ENCODE assay signal across 8 cellular contexts in the genomic region with DNA sequence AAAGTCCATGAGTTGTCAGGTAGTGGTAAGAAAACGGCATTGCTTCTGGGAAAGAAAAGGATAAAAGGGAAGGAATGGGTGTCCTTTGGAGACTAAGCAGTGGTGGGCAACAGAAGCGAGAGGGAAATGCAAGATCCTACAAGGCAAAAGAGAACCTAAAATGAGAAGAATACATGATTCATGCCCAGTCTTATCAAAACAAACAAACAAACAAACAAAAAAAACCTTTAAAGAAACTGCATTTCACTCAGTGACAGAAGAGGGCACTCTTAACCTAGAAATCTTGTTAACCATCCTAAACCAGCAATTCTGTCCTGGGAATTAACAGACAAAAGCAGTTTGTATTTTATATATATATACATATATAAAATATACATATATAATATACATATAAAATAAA.
DNase-seq lines count a peak whose midpoint lies in the region; ATAC-seq and TF ChIP-seq lines count a peak whose summit lies in the region.

No MANE protein-coding gene starts in this region.

- TF ChIP-seq POLR2A in breast epithelium (IDR thresholded peaks at IDR 0.05) = no peak
- no peak for TF ChIP-seq POLR2A in esophagus squamous epithelium (IDR thresholded peaks at IDR 0.05)
- TF ChIP-seq POLR2A in thyroid gland (IDR thresholded peaks at IDR 0.05) = no peak

- no peak overlapping the region for H2AFZ ChIP-seq in OCI-LY3 (ENCODE audit: low read depth, low read length)

- CTCF ChIA-PET in MCF 10A (lab: Yijun Ruan, JAX) = interaction anchor here (0.6 to 3.9 kb wide), 13 partner anchors 10 to 835 kb away, joined by 3 to 30 read pairs (median 4); no protein-coding TSS in a partner anchor

- no peaks in the 10 kb centered on the region for H3K36me3 ChIP-seq in breast epithelium
- no peaks in the 10 kb centered on the region for H3K36me3 ChIP-seq in OCI-LY3 (replicated peaks; ENCODE audit: low read depth, low read length)
- no peaks in the 10 kb centered on the region for H3K36me3 ChIP-seq in esophagus squamous epithelium
- no peaks in the 10 kb centered on the region for H3K36me3 ChIP-seq in thyroid gland

- WGBS in esophagus squamous epithelium, 2 donors = 58 to 74% methylated on average over 2 of the region's 2 CpGs
- WGBS in thyroid gland, 2 donors = 80 to 86% methylated on average over 2 of the region's 2 CpGs

- POLR2A ChIA-PET in MCF 10A (lab: Yijun Ruan, JAX) = interaction anchor here (0.7 kb wide), 1 partner anchor 272 kb away, joined by 5 read pairs; no protein-coding TSS in a partner anchor

- no peaks in the 10 kb centered on the region for H3K79me2 ChIP-seq in OCI-LY3 (ENCODE audit: low read length)

- no peaks in the 10 kb centered on the region for H4K20me1 ChIP-seq in OCI-LY3 (ENCODE audit: insufficient read depth, low read length)

- intact Hi-C loops in MCF 10A (cut with micrococcal nuclease) = loop anchor here (2.0 to 10.0 kb wide), 2 partner anchors 274 to 728 kb away; no protein-coding TSS in a partner anchor
- intact Hi-C loops in breast epithelium (cut with DNase I; ENCODE audit: low total_unique reads) = no loop called here
- intact Hi-C loops in esophagus squamous epithelium (cut with DNase I) = loop anchor here (10.0 kb wide), 1 partner anchor 728 kb away; no protein-coding TSS in a partner anchor
- intact Hi-C loops in thyroid gland (cut with DNase I) = no loop called here

- H3K9me3 Mint-ChIP-seq in MCF 10A (ENCODE audit: unreplicated experiment) = peaks cover 5% of the 10 kb centered on the region

- H3K27ac Mint-ChIP-seq in MCF 10A (ENCODE audit: low read depth, unreplicated experiment) = peak overlapping the region; percentile 65

- H3K4me3 ChIP-seq in breast epithelium (no peak overlapping the region), OCI-LY3 (ENCODE audit: low read length) (no peak overlapping the region), esophagus squamous epithelium (no peak overlapping the region), thyroid gland (replicated peaks in 1 of 3) (no peak overlapping the region)

- H3K27me3 ChIP-seq in breast epithelium (no peaks in the 10 kb centered on the region), OCI-LY3 (ENCODE audit: low read depth, low read length) (no peaks in the 10 kb centered on the region), esophagus squamous epithelium (no peaks in the 10 kb centered on the region), thyroid gland (no peaks in the 10 kb centered on the region)

- H3K9ac ChIP-seq in OCI-LY3 (ENCODE audit: low read length) = no peak overlapping the region

- H3K9me3 ChIP-seq in breast epithelium (no peaks in the 10 kb centered on the region), OCI-LY3 (ENCODE audit: insufficient read depth, low read length) (no peaks in the 10 kb centered on the region), esophagus squamous epithelium (no peaks in the 10 kb centered on the region), thyroid gland (no peaks in the 10 kb centered on the region)

- no peak for ATAC-seq in GM21786 (IDR thresholded peaks at IDR 0.05; ENCODE audit: unreplicated experiment)

- H3K4me1 ChIP-seq in breast epithelium (no peaks in the 10 kb centered on the region), OCI-LY3 (ENCODE audit: low read length) (no peaks in the 10 kb centered on the region), esophagus squamous epithelium (peaks cover 0 to 37% (median 0%) of the 10 kb centered on the region in 3 donors), thyroid gland (peaks cover 0 to 4% of the 10 kb centered on the region in 2 donors)

- H3K4me1 Mint-ChIP-seq in MCF 10A (ENCODE audit: insufficient read depth, unreplicated experiment) = peaks cover 6% of the 10 kb centered on the region

- H3K36me3 Mint-ChIP-seq in MCF 10A (ENCODE audit: insufficient read depth, unreplicated experiment) = no peaks in the 10 kb centered on the region

- peak; percentile 62 for TF ChIP-seq CTCF in MCF 10A (IDR thresholded peaks at IDR 0.05; ENCODE audit: unreplicated experiment)
- TF ChIP-seq CTCF in breast epithelium (IDR thresholded peaks at IDR 0.05) = no peak
- peak; percentile 63 for TF ChIP-seq CTCF in OCI-LY3 (IDR thresholded peaks at IDR 0.05; ENCODE audit: low read depth, low read length)
- peak in 4 of 6 experiments; percentile 27 to 57 (median 46) for TF ChIP-seq CTCF in esophagus squamous epithelium (IDR thresholded peaks at IDR 0.05)
- TF ChIP-seq CTCF in thyroid gland (IDR thresholded peaks at IDR 0.05) = peak in 4 of 6 experiments; percentile 15 to 66 (median 46)

- H3K27ac ChIP-seq in breast epithelium (no peak overlapping the region), OCI-LY3 (ENCODE audit: low read length) (no peak overlapping the region), esophagus squamous epithelium (peak overlapping the region in 1 of 4 donors; percentile 22), thyroid gland (no peak overlapping the region)

- DNase-seq in MCF 10A (ENCODE audit: unreplicated experiment) (peak; percentile 39), breast epithelium (ENCODE audit: low spot score in 2 of 2) (no peak), esophagus squamous epithelium (lab: John Stamatoyannopoulos, UW) (no peak), thyroid gland (no peak), GM19240 (ENCODE audit: insufficient read length, low spot score) (no peak)
- DNase-seq in activated naive CD4-positive, alpha-beta T cell treated with anti-CD3 and anti-CD28 coated beads, Interleukin-2, amount 50 U/mL, for 16 hours = no peak

- no peaks in the 10 kb centered on the region for H3K27me3 Mint-ChIP-seq in MCF 10A (ENCODE audit: insufficient read depth, unreplicated experiment)

- no peak overlapping the region for H3K4me2 ChIP-seq in OCI-LY3 (ENCODE audit: low read length)

- no peak overlapping the region for H3K4me3 Mint-ChIP-seq in MCF 10A (ENCODE audit: unreplicated experiment)

- BruUV-seq in MCF 10A (replicated peaks; lab: Mats Ljungman, UMichigan) = no TSS peak

Comparison
In these comparisons a context has a peak if more than half of its experiments do, and no peak if none do; other contexts are left out.
1. CTCF ChIP-seq: peak in MCF 10A (single experiment), OCI-LY3 (single experiment), esophagus squamous epithelium (4 of 6) and thyroid gland (4 of 6); none in breast epithelium (0 of 3).
2. intact Hi-C loops: an anchor here in MCF 10A (2.0 to 10.0 kb wide) and esophagus squamous epithelium (10.0 kb wide); none called in breast epithelium and thyroid gland.